Comparison of ENCODE assay signal across 8 cellular contexts in genomic region chr10:987906-988666, GRCh38. TPM values are rescaled to one million over a fixed set of nuclear protein-coding genes. Genes with fewer than 3 reads are reported as not detected.
DNase-seq lines count a peak whose midpoint lies in the region; ATAC-seq and TF ChIP-seq lines count a peak whose summit lies in the region.

GTPBP4 (plus strand) TSS chr10:988434; CDS start chr10:988480, 46 bp downstream.

- no peaks in the 10 kb centered on the region for H3K27me3 Mint-ChIP-seq in activated naive CD8-positive, alpha-beta T cell
- H3K27me3 Mint-ChIP-seq in glutamatergic neuron (ENCODE audit: unreplicated experiment), result peaks cover 5% of the 10 kb centered on the region

- H3K4me2 ChIP-seq in osteoblast (ENCODE audit: insufficient read depth, low read length), result peak within 1 kb of the TSS; percentile 84

- H3K4me1 Mint-ChIP-seq in activated naive CD8-positive, alpha-beta T cell (ENCODE audit: low read depth), result peaks cover 39% of the 10 kb centered on the region
- peaks cover 1% of the 10 kb centered on the region for H3K4me1 Mint-ChIP-seq in glutamatergic neuron (ENCODE audit: low read depth, unreplicated experiment)

- H3K9me3 Mint-ChIP-seq in activated naive CD8-positive, alpha-beta T cell (ENCODE audit: low read depth), result no peaks in the 10 kb centered on the region
- H3K9me3 Mint-ChIP-seq in glutamatergic neuron (ENCODE audit: unreplicated experiment), result peaks cover 3% of the 10 kb centered on the region

- H4K20me1 ChIP-seq in osteoblast (ENCODE audit: insufficient read depth, low read length), result peaks cover 24% of the 10 kb centered on the region

- peak within 1 kb of the TSS; percentile 98 for H3K4me3 Mint-ChIP-seq in activated naive CD8-positive, alpha-beta T cell
- H3K4me3 Mint-ChIP-seq in glutamatergic neuron (ENCODE audit: unreplicated experiment), result peak within 1 kb of the TSS; percentile 96

- peak within 1 kb of the TSS; percentile 68 for H2AFZ ChIP-seq in osteoblast (ENCODE audit: low read length)

- peak within 1 kb of the TSS; percentile 98 for H3K27ac ChIP-seq in osteoblast (ENCODE audit: low read depth, low read length)
- H3K27ac ChIP-seq in thoracic aorta, result peak within 1 kb of the TSS; percentile 74 to 86

- peaks cover 12% of the 10 kb centered on the region for H3K36me3 ChIP-seq in osteoblast (ENCODE audit: insufficient read depth, low read length)
- H3K36me3 ChIP-seq in thoracic aorta, result peaks cover under 1% of the 10 kb centered on the region

- H3K4me1 ChIP-seq in osteoblast (ENCODE audit: insufficient read depth, low read length), result peaks cover 36% of the 10 kb centered on the region
- peaks cover 18 to 22% of the 10 kb centered on the region in 2 donors for H3K4me1 ChIP-seq in thoracic aorta (ENCODE audit: control insufficient read depth in 1 of 2, low read depth in 2 of 2)

- peak within 1 kb of the TSS; percentile 98 for H3K27ac Mint-ChIP-seq in activated naive CD8-positive, alpha-beta T cell
- peak within 1 kb of the TSS; percentile 91 for H3K27ac Mint-ChIP-seq in glutamatergic neuron (ENCODE audit: unreplicated experiment)

- H3K9me3 ChIP-seq in osteoblast (ENCODE audit: low read depth, low read length), result no peaks in the 10 kb centered on the region
- no peaks in the 10 kb centered on the region for H3K9me3 ChIP-seq in thoracic aorta

- H3K4me3 ChIP-seq in NB4 (ENCODE audit: low read depth, low read length) (peak within 1 kb of the TSS; percentile 89), osteoblast (ENCODE audit: insufficient read depth, low read length) (peak within 1 kb of the TSS; percentile 98), thoracic aorta (peak within 1 kb of the TSS; percentile 99)

- H3K27me3 ChIP-seq in osteoblast (ENCODE audit: insufficient read depth, low read length) (no peaks in the 10 kb centered on the region), thoracic aorta (replicated peaks; ENCODE audit: insufficient read depth) (no peaks in the 10 kb centered on the region)

- TF ChIP-seq CTCF in GM10266 (IDR thresholded peaks at IDR 0.05; ENCODE audit: control insufficient read depth, insufficient read depth, low read depth, missing control alignments) (peak; percentile 89), NB4 (IDR thresholded peaks at IDR 0.05; ENCODE audit: low read depth, low read length) (peak; percentile 45), glutamatergic neuron (IDR thresholded peaks at IDR 0.05; ENCODE audit: partially characterized antibody, unreplicated experiment) (no peak), osteoblast (IDR thresholded peaks at IDR 0.05; ENCODE audit: extremely low read depth, low read depth, low read length) (peak; percentile 7), thoracic aorta (IDR thresholded peaks at IDR 0.05) (no peak)

- DNase-seq in GM10266 (ENCODE audit: extremely low spot score), result peak; percentile 97
- DNase-seq in NB4 (ENCODE audit: low read depth), result peak; percentile 99
- DNase-seq in SKM-1 (lab: John Stamatoyannopoulos, UW; ENCODE audit: unreplicated experiment), result peak; percentile 75
- peak; percentile 95 for DNase-seq in glutamatergic neuron
- DNase-seq in osteoblast (ENCODE audit: insufficient read length, low spot score, missing footprints), result peak; percentile 99
- DNase-seq in thoracic aorta (ENCODE audit: low spot score), result peak; percentile 96

- H3K79me2 ChIP-seq in osteoblast (ENCODE audit: insufficient read depth, low read length), result peaks cover 65% of the 10 kb centered on the region

- TF ChIP-seq POLR2A in NB4 (IDR thresholded peaks at IDR 0.05; ENCODE audit: extremely low read depth, insufficient read length), result peak; percentile 78

- H3K36me3 Mint-ChIP-seq in activated naive CD8-positive, alpha-beta T cell, result peaks cover 12% of the 10 kb centered on the region
- no peaks in the 10 kb centered on the region for H3K36me3 Mint-ChIP-seq in glutamatergic neuron (ENCODE audit: unreplicated experiment)

- peak; percentile 96 for ATAC-seq in HG02571 (IDR thresholded peaks at IDR 0.05; ENCODE audit: unreplicated experiment)
- peak; percentile 99 for ATAC-seq in thoracic aorta (ENCODE audit: insufficient number of reproducible peaks, low FRiP score, low read depth)

RNA-seq across cellular contexts. Expression of gene GTPBP4, which starts in this region (rescaled TPM):
- total RNA-seq in glutamatergic neuron (ENCODE audit: unreplicated experiment) (45.4 TPM), osteoblast (25.0 and 27.1 TPM in 2 replicates), thoracic aorta (100 to 1,000 TPM in 1 of 2 donors, 10 to 100 TPM in 1; 31.7 to 105 TPM)

Comparison
In these comparisons a context has a peak if more than half of its experiments do, and no peak if none do; other contexts are left out.
1. Peak in every context shown above with its lines: DNase-seq, ATAC-seq, H3K4me3 ChIP-seq and H3K27ac ChIP-seq.
2. CTCF ChIP-seq: peak in GM10266 (single experiment), NB4 (single experiment) and osteoblast (single experiment); none in glutamatergic neuron (single experiment) and thoracic aorta (single experiment).